Comparison of ENCODE assay signal across 9 cellular contexts in genomic region chr11:35173011-35173511, GRCh38. TPM values are rescaled to one million over a fixed set of nuclear protein-coding genes. Genes with fewer than 3 reads are reported as not detected.
DNase-seq lines count a peak whose midpoint lies in the region; ATAC-seq, FAIRE-seq and TF ChIP-seq lines count a peak whose summit lies in the region.
"Had no signal": no experiment of that assay in that cellular context is flagged by ENCODE, and none has a peak within 500 bp of the region (broad histone marks: within the 10 kb centered on the region; RNA-seq: fewer than 3 reads in every experiment).

No MANE protein-coding gene starts in this region.

- H3K9me3 Mint-ChIP-seq in activated T-cell treated with anti-CD3 and anti-CD28 coated beads, Interleukin-2, amount 50 U/mL, for 72 hours, result no peaks in the 10 kb centered on the region
- H3K9me3 Mint-ChIP-seq in activated T-cell treated with anti-CD3 and anti-CD28 coated beads, Interleukin-2, amount 50 U/mL, for 4 hours, result no peaks in the 10 kb centered on the region
- H3K9me3 Mint-ChIP-seq: neural crest cell had no signal

- H3K27me3 ChIP-seq in endothelial cell of umbilical vein (ENCODE audit: control insufficient read depth in 2 of 2, insufficient read depth in 2 of 2, low read length in 2 of 2), result no peaks in the 10 kb centered on the region
- H3K27me3 ChIP-seq in stomach smooth muscle (ENCODE audit: control insufficient read depth in 1 of 2, insufficient read depth in 2 of 2, low read length in 2 of 2), result no peaks in the 10 kb centered on the region

- POLR2A ChIA-PET in endothelial cell of umbilical vein (lab: Charles Lee), result no interaction called here

- H3K36me3 ChIP-seq in endothelial cell of umbilical vein (ENCODE audit: control insufficient read depth in 2 of 2, extremely low read depth in 1 of 2, insufficient read depth in 2 of 2, low read length in 2 of 2) (no peaks in the 10 kb centered on the region), stomach smooth muscle (ENCODE audit: control insufficient read depth in 2 of 2, insufficient read depth in 2 of 2, low read length in 2 of 2) (peaks cover 11 to 14% of the 10 kb centered on the region in 2 donors)

- no peaks in the 10 kb centered on the region for H3K9me1 ChIP-seq in endothelial cell of umbilical vein (replicated peaks; ENCODE audit: control insufficient read depth, extremely low read depth, insufficient read depth, low read length)

- H4K20me1 ChIP-seq in endothelial cell of umbilical vein (replicated peaks; ENCODE audit: control insufficient read depth, extremely low read depth, insufficient read depth, low read length), result no peaks in the 10 kb centered on the region

- no TSS peak for BruUV-seq in endothelial cell of umbilical vein (replicated peaks; lab: Mats Ljungman, UMichigan)

- H3K4me2 ChIP-seq in endothelial cell of umbilical vein (ENCODE audit: insufficient read depth, low read length), result no peak overlapping the region

- no peak for TF ChIP-seq CTCF in endothelial cell of umbilical vein (IDR thresholded peaks at IDR 0.05; ENCODE audit: extremely low read depth in 1 of 2, insufficient read depth in 1 of 2, low read depth in 1 of 2, low read length in 2 of 2)

- peaks cover 86% of the 10 kb centered on the region for H3K79me2 ChIP-seq in endothelial cell of umbilical vein (ENCODE audit: control insufficient read depth, insufficient read depth, low read length)

- dilution Hi-C loops in endothelial cell of umbilical vein (cut with MboI; ENCODE audit: extremely low pct_ligation_motif_present, low sequenced_read_pairs), result no loop called here

- peak overlapping the region; percentile 83 for H3K27ac Mint-ChIP-seq in activated T-cell treated with anti-CD3 and anti-CD28 coated beads, Interleukin-2, amount 50 U/mL, for 72 hours

- peaks cover 9 to 29% of the 10 kb centered on the region in 2 donors for H3K36me3 Mint-ChIP-seq in activated T-cell treated with anti-CD3 and anti-CD28 coated beads, Interleukin-2, amount 50 U/mL, for 72 hours (ENCODE audit: insufficient read depth in 2 of 2)
- H3K36me3 Mint-ChIP-seq in activated T-cell treated with anti-CD3 and anti-CD28 coated beads, Interleukin-2, amount 50 U/mL, for 4 hours (ENCODE audit: insufficient read depth), result peaks cover 67% of the 10 kb centered on the region

- no peak overlapping the region for H3K27ac ChIP-seq in endothelial cell of umbilical vein (ENCODE audit: insufficient read depth, low read depth, low read length)
- peak overlapping the region; percentile 32 for H3K27ac ChIP-seq in stomach smooth muscle (ENCODE audit: low read length)

- DNase-seq in activated T-cell treated with anti-CD3 and anti-CD28 coated beads, Interleukin-2, amount 50 U/mL, for 72 hours, result no peak
- DNase-seq in activated T-cell treated with anti-CD3 and anti-CD28 coated beads, Interleukin-2, amount 50 U/mL, for 4 hours, result no peak
- DNase-seq in endothelial cell of umbilical vein (ENCODE audit: low read depth, low spot score), result no peak
- no peak for DNase-seq in hepatic stellate cell (ENCODE audit: low spot score)
- DNase-seq in GF-D8 (lab: John Stamatoyannopoulos, UW), result no peak

- peaks cover 99% of the 10 kb centered on the region for H3K4me1 Mint-ChIP-seq in activated T-cell treated with anti-CD3 and anti-CD28 coated beads, Interleukin-2, amount 50 U/mL, for 72 hours (ENCODE audit: low read depth)
- H3K4me1 Mint-ChIP-seq in activated T-cell treated with anti-CD3 and anti-CD28 coated beads, Interleukin-2, amount 50 U/mL, for 4 hours (ENCODE audit: low read depth), result peaks cover 94% of the 10 kb centered on the region

- no peak for FAIRE-seq in endothelial cell of umbilical vein (lab: Jason Lieb, UNC)

- H3K4me3 ChIP-seq in endothelial cell of umbilical vein (replicated peaks in 1 of 3; ENCODE audit: insufficient read depth in 1 of 3, low read depth in 1 of 3, low read length in 3 of 3), result no peak overlapping the region
- H3K4me3 ChIP-seq in stomach smooth muscle (ENCODE audit: low read length in 2 of 2), result no peak overlapping the region

- H3K4me1 ChIP-seq in endothelial cell of umbilical vein (ENCODE audit: control insufficient read depth, extremely low read depth, insufficient read depth, low read length) (peaks cover 23% of the 10 kb centered on the region), stomach smooth muscle (ENCODE audit: control insufficient read depth, insufficient read depth, low read length) (peaks cover 31% of the 10 kb centered on the region)

- no peaks in the 10 kb centered on the region for H3K27me3 Mint-ChIP-seq in activated T-cell treated with anti-CD3 and anti-CD28 coated beads, Interleukin-2, amount 50 U/mL, for 72 hours (ENCODE audit: low read depth)
- no peaks in the 10 kb centered on the region for H3K27me3 Mint-ChIP-seq in activated T-cell treated with anti-CD3 and anti-CD28 coated beads, Interleukin-2, amount 50 U/mL, for 4 hours (ENCODE audit: low read depth)

- H2AFZ ChIP-seq in endothelial cell of umbilical vein (ENCODE audit: low read depth, low read length), result no peak overlapping the region

- intact Hi-C loops in endothelial cell of umbilical vein (cut with micrococcal nuclease), result no loop called here

- H3K9ac ChIP-seq in endothelial cell of umbilical vein (replicated peaks; ENCODE audit: extremely low read depth, insufficient read depth, low read length) (no peak overlapping the region), stomach smooth muscle (ENCODE audit: low read length in 2 of 2) (no peak overlapping the region)

- CTCF ChIA-PET in endothelial cell of umbilical vein (lab: Charles Lee), result no interaction called here

- no peak for TF ChIP-seq POLR2A in endothelial cell of umbilical vein (IDR thresholded peaks at IDR 0.05; ENCODE audit: low read depth, low read length)

- no peak for ATAC-seq in activated T-cell treated with anti-CD3 and anti-CD28 coated beads, Interleukin-2, amount 50 U/mL, for 72 hours (replicated peaks in 1 of 2)
- no peak for ATAC-seq in activated T-cell treated with anti-CD3 and anti-CD28 coated beads, Interleukin-2, amount 50 U/mL, for 4 hours
- ATAC-seq in HG03520 (IDR thresholded peaks at IDR 0.05; ENCODE audit: unreplicated experiment) (peak; percentile 68), GM19035 (IDR thresholded peaks at IDR 0.05; ENCODE audit: unreplicated experiment) (no peak)

- H3K4me3 Mint-ChIP-seq in activated T-cell treated with anti-CD3 and anti-CD28 coated beads, Interleukin-2, amount 50 U/mL, for 72 hours, result peak overlapping the region; percentile 23 to 80
- H3K4me3 Mint-ChIP-seq in activated T-cell treated with anti-CD3 and anti-CD28 coated beads, Interleukin-2, amount 50 U/mL, for 4 hours, result no peak overlapping the region
- H3K4me3 Mint-ChIP-seq: neural crest cell had no signal

- H3K9me3 ChIP-seq in endothelial cell of umbilical vein (replicated peaks; ENCODE audit: control insufficient read depth, insufficient read depth, low read length) (no peaks in the 10 kb centered on the region), stomach smooth muscle (ENCODE audit: control insufficient read depth in 2 of 2, low read length in 2 of 2) (no peaks in the 10 kb centered on the region)

TF ChIP-seq in endothelial cell of umbilical vein, 7 proteins besides CTCF, POLR2A, EP300 and RAD21:
- TF ChIP-seq GATA2 (IDR thresholded peaks at IDR 0.05; ENCODE audit: insufficient read depth, insufficient read length, low read depth, low read length), result peak; percentile 50
- no peak for TF ChIP-seq EZH2 (IDR thresholded peaks at IDR 0.05; ENCODE audit: borderline replicate concordance, low read depth, low read length, severe bottlenecking)

RNA-seq across cellular contexts. Expression of gene CD44, which starts 34.1 kb away (rescaled TPM):
- 100 to 1,000 TPM; 385 to 504 TPM for total RNA-seq in activated T-cell treated with anti-CD3 and anti-CD28 coated beads, Interleukin-2, amount 50 U/mL, for 72 hours
- total RNA-seq in activated T-cell treated with anti-CD3 and anti-CD28 coated beads, Interleukin-2, amount 50 U/mL, for 4 hours, result 100 to 1,000 TPM; 468 to 781 (median 646) TPM
- 26.3 and 68.3 TPM in 2 replicates for total RNA-seq in endothelial cell of umbilical vein
- polyA plus RNA-seq in endothelial cell of umbilical vein, result 25.5 and 27.5 TPM in 2 replicates
- 42.8 and 46.3 TPM in 2 replicates for polyA plus RNA-seq in endothelial cell of umbilical vein (2011; cell fraction: cytosol; rRNA removed)
- polyA plus RNA-seq in endothelial cell of umbilical vein (2011; cell fraction: nucleus; rRNA removed), result 27.3 and 33.4 TPM in 2 replicates
- 458 and 487 TPM in 2 replicates for polyA plus RNA-seq in endothelial cell of umbilical vein (2012)
- 41.8 and 46.8 TPM in 2 replicates for polyA minus RNA-seq in endothelial cell of umbilical vein
- 191 TPM for polyA minus RNA-seq in endothelial cell of umbilical vein (2011; cell fraction: cytosol; rRNA and poly(A)+ RNA removed)
- polyA minus RNA-seq in endothelial cell of umbilical vein (2011; cell fraction: nucleus; rRNA and poly(A)+ RNA removed), result 28.1 and 51.4 TPM in 2 replicates
